ENCODE assay signal across 8 cellular contexts in genomic region chr11:62553839-62554361, GRCh38. TPM values are rescaled to one million over a fixed set of nuclear protein-coding genes. Genes with fewer than 3 reads are reported as not detected.
DNase-seq lines count a peak whose midpoint lies in the region; ATAC-seq and TF ChIP-seq lines count a peak whose summit lies in the region.

No MANE protein-coding gene starts in this region.

- DNase-seq in COLO829 (ENCODE audit: low spot score), result peak; percentile 21
- peak; percentile 81 for DNase-seq in RWPE1 (ENCODE audit: low spot score)
- no peak for DNase-seq in epithelial cell of prostate (ENCODE audit: low read depth, low spot score)
- DNase-seq in trophoblast cell, result no peak
- DNase-seq in NCI-H146 (lab: John Stamatoyannopoulos, UW), result no peak
- DNase-seq in hippocampal formation (lab: John Stamatoyannopoulos, UW), result no peak
- no peak for DNase-seq in NCI-H2196 treated with DMSO at 0.1 percent for 48 hours (lab: John Stamatoyannopoulos, UW; ENCODE audit: unreplicated experiment)

- H2BK5ac ChIP-seq in trophoblast cell (ENCODE audit: low read depth, low read length, poor library complexity), result peak overlapping the region; percentile 19

- no peak overlapping the region for H3K4me3 ChIP-seq in trophoblast cell (ENCODE audit: low read depth, low read length)

- peak overlapping the region; percentile 70 for H3K18ac ChIP-seq in trophoblast cell (ENCODE audit: low read length)

- H3K9ac ChIP-seq in trophoblast cell (ENCODE audit: low read length), result no peak overlapping the region

- CTCF ChIA-PET in RWPE1 (lab: Yijun Ruan, JAX), result interaction anchor here (0.5 to 3.4 kb wide), 3 partner anchors 11 to 67 kb away, joined by 4 to 14 read pairs (median 5); no protein-coding TSS in a partner anchor

- H4K8ac ChIP-seq in trophoblast cell (ENCODE audit: low read depth, low read length), result no peak overlapping the region

- H2AFZ ChIP-seq in trophoblast cell (ENCODE audit: insufficient read depth, low read length, poor library complexity), result no peak overlapping the region

- H3K4me2 ChIP-seq in trophoblast cell (ENCODE audit: low read length), result peak overlapping the region; percentile 57

- POLR2A ChIA-PET in RWPE1 (lab: Yijun Ruan, JAX; ENCODE audit: low non-redundant PET), result interaction anchor here (1.1 to 1.6 kb wide), 2 partner anchors 20 to 54 kb away, joined by 3 to 6 read pairs; partner anchors contain the start of gene EEF1G

- H4K12ac ChIP-seq in trophoblast cell (ENCODE audit: low read depth, low read length), result no peak overlapping the region

- H3K23ac ChIP-seq in trophoblast cell (ENCODE audit: low read length), result no peak overlapping the region

- peak overlapping the region; percentile 49 for H2AK5ac ChIP-seq in trophoblast cell (ENCODE audit: low read length)

- peaks cover 46 to 52% of the 10 kb centered on the region in 2 experiments for H3K4me1 ChIP-seq in trophoblast cell (ENCODE audit: control insufficient read depth in 1 of 2, insufficient read depth in 2 of 2, low read length in 2 of 2)

- H3K79me2 ChIP-seq in trophoblast cell (ENCODE audit: control insufficient read depth, insufficient read depth, low read length, poor library complexity), result peaks cover 2% of the 10 kb centered on the region

- no peaks in the 10 kb centered on the region for H3K9me3 ChIP-seq in trophoblast cell (ENCODE audit: insufficient read depth, low read depth, low read length)

- ATAC-seq in GM18519 (IDR thresholded peaks at IDR 0.05; ENCODE audit: low FRiP score, unreplicated experiment), result no peak

- no CpG with 5 or more reads among the region's 8 CpGs for WGBS in trophoblast cell (ENCODE audit: extremely low coverage, insufficient coverage, insufficient read length)

- no peaks in the 10 kb centered on the region for H3K27me3 ChIP-seq in trophoblast cell (ENCODE audit: insufficient read depth, low read length)

- H2BK120ac ChIP-seq in trophoblast cell (ENCODE audit: insufficient read depth, low read length, poor library complexity), result peak overlapping the region; percentile 43

- H3K14ac ChIP-seq in trophoblast cell (ENCODE audit: low read length), result peak overlapping the region; percentile 34

- peaks cover 24% of the 10 kb centered on the region for H3K79me1 ChIP-seq in trophoblast cell (ENCODE audit: low read length)

- H3K27ac ChIP-seq in RWPE1, result peak overlapping the region; percentile 100
- peak overlapping the region; percentile 99 for H3K27ac ChIP-seq in epithelial cell of prostate
- peak overlapping the region; percentile 72 for H3K27ac ChIP-seq in trophoblast cell (ENCODE audit: low read depth, low read length)

- peaks cover 8 to 14% of the 10 kb centered on the region in 2 experiments for H3K36me3 ChIP-seq in trophoblast cell (ENCODE audit: control insufficient read depth in 1 of 2, insufficient read depth in 2 of 2, low read length in 2 of 2)

- TF ChIP-seq CTCF in RWPE1 (conservative IDR thresholded peaks at IDR 0.05; ENCODE audit: low read depth), result no peak

- H2BK12ac ChIP-seq in trophoblast cell (ENCODE audit: low read length), result peak overlapping the region; percentile 77

- H4K91ac ChIP-seq in trophoblast cell (ENCODE audit: low read depth, low read length), result peak overlapping the region; percentile 32

- no peak overlapping the region for H3K4ac ChIP-seq in trophoblast cell (ENCODE audit: low read depth, low read length)

RNA-seq across cellular contexts. Expression of gene AHNAK, which starts 7.3 kb away (rescaled TPM):
- 191 and 221 TPM in 2 replicates for polyA plus RNA-seq in trophoblast cell (2013)

RNA-seq across cellular contexts. Expression of gene EEF1G, which starts 19.8 kb away (rescaled TPM):
- polyA plus RNA-seq in trophoblast cell (2013), result 1,102 and 1,140 TPM in 2 replicates

RNA-seq across cellular contexts. Expression of gene TUT1, which starts 37.4 kb away (rescaled TPM):
- 11.3 and 11.8 TPM in 2 replicates for polyA plus RNA-seq in trophoblast cell (2013)

RNA-seq across cellular contexts. Expression of gene MTA2, which starts 47.8 kb away (rescaled TPM):
- 70.5 and 71.0 TPM in 2 replicates for polyA plus RNA-seq in trophoblast cell (2013)

RNA-seq across cellular contexts. Expression of gene EML3, which starts 58.7 kb away (rescaled TPM):
- polyA plus RNA-seq in trophoblast cell (2013), result 33.4 and 36.1 TPM in 2 replicates

Comparison
In these comparisons a context has a peak if more than half of its experiments do, and no peak if none do; other contexts are left out.
1. DNase-seq: peak in COLO829 (single experiment) and RWPE1 (single experiment); none in epithelial cell of prostate (single experiment), trophoblast cell (0 of 2), NCI-H146 (single experiment), hippocampal formation (0 of 2) and NCI-H2196 treated with DMSO at 0.1 percent for 48 hours (single experiment).
2. Peak in every context shown above with its lines, with median percentiles within 50 percentile points of each other: H3K27ac ChIP-seq.